ENCODE assay signal across 16 cellular contexts in genomic region chr10:121263407-121263783, GRCh38.
"Had no signal": no experiment of that assay in that cellular context is flagged by ENCODE, and none has a peak within 500 bp of the region (broad histone marks: within the 10 kb centered on the region; RNA-seq: fewer than 3 reads in every experiment).

No MANE protein-coding gene starts in this region.

- H3K4me1 ChIP-seq: left ventricle myocardium inferior, upper lobe of right lung had no signal

- H3K4me3 ChIP-seq: left ventricle myocardium inferior, lower lobe of right lung, suprapubic skin, thyroid gland, upper lobe of right lung, vagina had no signal

- H3K36me3 ChIP-seq: left ventricle myocardium inferior, lower lobe of right lung, suprapubic skin, thyroid gland, upper lobe of right lung, vagina had no signal

- DNase-seq: effector memory CD4-positive, alpha-beta T cell; foreskin melanocyte; head of caudate nucleus; hippocampal formation; left ventricle myocardium inferior; lower lobe of right lung; midbrain; naive thymus-derived CD4-positive, alpha-beta T cell; posterior cingulate gyrus; right cardiac atrium; stimulated activated CD4-positive, alpha-beta T cell treated with anti-CD3 and anti-CD28 coated beads, Interleukin-2, amount 100 ng/mL, for 48 hours; stimulated activated naive CD4-positive, alpha-beta T cell treated with Interleukin-2 at 50 U/mL for 16 hours; thyroid gland; upper lobe of right lung had no signal

- H3K27ac ChIP-seq: left ventricle myocardium inferior, lower lobe of right lung, suprapubic skin, thyroid gland, upper lobe of right lung, vagina had no signal

- H3K9me3 ChIP-seq: lower lobe of right lung, suprapubic skin, thyroid gland, upper lobe of right lung, vagina had no signal

- H3K27me3 ChIP-seq: suprapubic skin, thyroid gland, upper lobe of right lung, vagina had no signal

- ATAC-seq: lower lobe of right lung; naive thymus-derived CD4-positive, alpha-beta T cell; right cardiac atrium had no signal
